In genomic region chr7:33554046-33554445, GRCh38 we compare ENCODE assay signal across 22 cellular contexts.
"Had no signal": no experiment of that assay in that cellular context is flagged by ENCODE, and none has a peak within 500 bp of the region (broad histone marks: within the 10 kb centered on the region; RNA-seq: fewer than 3 reads in every experiment).

No MANE protein-coding gene starts in this region.

- H3K36me3 ChIP-seq: tibial nerve, uterus had no signal

- H3K9me3 Mint-ChIP-seq: mesothelial cell of epicardium had no signal

- H3K27ac ChIP-seq: tibial nerve, uterus, VCaP had no signal

- DNase-seq: activated CD4-positive, alpha-beta T cell treated with anti-CD3 and anti-CD28 coated beads, Interleukin-2, amount 50 U/mL, for 1 hour; activated CD4-positive, CD25-positive, alpha-beta regulatory T cell treated with anti-CD3 and anti-CD28 coated beads, Interleukin-2, amount 50 U/mL, for 72 hours; activated CD8-positive, alpha-beta memory T cell treated with anti-CD3 and anti-CD28 coated beads for 24 hours; activated effector memory CD4-positive, alpha-beta T cell treated with anti-CD3 and anti-CD28 coated beads, Interleukin-2, amount 50 U/mL, for 16 hours; activated naive CD4-positive, alpha-beta T cell treated with anti-CD3 and anti-CD28 coated beads, Interleukin-2, amount 50 U/mL, for 16 hours; activated T-cell treated with anti-CD3 and anti-CD28 coated beads, Interleukin-2, amount 50 U/mL, for 72 hours; cerebellar nuclear complex; effector CD4-positive, alpha-beta T cell; hypothalamus; islet precursor cell; left colon; nephron progenitor cell; nucleus accumbens; posterior cingulate gyrus; retina; stimulated activated naive CD8-positive, alpha-beta T cell treated with anti-CD3 and anti-CD28 coated beads, Interleukin-15, Interleukin-2, amounts not matched to agents 100 U/mL and 50 U/mL, for 24 hours; T-helper 2 cell; uterus had no signal

- H3K27me3 ChIP-seq: tibial nerve, uterus had no signal

- H3K4me1 Mint-ChIP-seq: nephron progenitor cell had no signal

- H3K27ac Mint-ChIP-seq: activated T-cell treated with anti-CD3 and anti-CD28 coated beads, Interleukin-2, amount 50 U/mL, for 72 hours; mesothelial cell of epicardium; nephron progenitor cell had no signal

- H3K9me3 ChIP-seq: tibial nerve, uterus had no signal

- H3K4me1 ChIP-seq: tibial nerve, uterus had no signal

- ATAC-seq: activated T-cell treated with anti-CD3 and anti-CD28 coated beads, Interleukin-2, amount 50 U/mL, for 72 hours; left colon; stimulated activated naive CD8-positive, alpha-beta T cell treated with anti-CD3 and anti-CD28 coated beads, Interleukin-15, Interleukin-2, amounts not matched to agents 100 U/mL and 50 U/mL, for 24 hours had no signal

- H3K4me3 ChIP-seq: lung, tibial nerve, uterus had no signal

- H3K36me3 Mint-ChIP-seq: mesothelial cell of epicardium had no signal

- H3K4me3 Mint-ChIP-seq: activated T-cell treated with anti-CD3 and anti-CD28 coated beads, Interleukin-2, amount 50 U/mL, for 72 hours; mesothelial cell of epicardium; nephron progenitor cell had no signal
